ENCODE assay signal across 11 cellular contexts in the genomic region with DNA sequence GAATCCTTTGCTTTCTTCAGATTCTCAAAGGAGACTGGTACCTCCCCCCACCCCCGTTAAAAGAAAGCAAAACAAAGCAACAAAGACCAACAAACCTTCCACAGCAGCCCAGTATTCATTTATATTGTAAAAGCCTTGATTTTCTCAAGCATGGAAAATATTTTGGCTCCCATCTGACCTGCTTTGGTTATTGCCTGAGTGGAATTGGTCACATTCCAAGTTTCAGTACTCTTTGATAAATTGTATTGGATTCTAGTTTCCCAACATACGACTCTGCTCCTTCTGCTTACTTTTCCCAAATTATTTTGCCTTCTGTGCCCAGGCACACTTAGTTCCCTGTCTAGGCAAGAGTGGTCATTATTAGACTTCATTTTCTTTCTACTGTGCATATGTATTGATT. TPM values are rescaled to one million over a fixed set of nuclear protein-coding genes. Genes with fewer than 3 reads are reported as not detected.
DNase-seq lines count a peak whose midpoint lies in the region; ATAC-seq and TF ChIP-seq lines count a peak whose summit lies in the region.
"Had no signal": no experiment of that assay in that cellular context is flagged by ENCODE, and none has a peak within 500 bp of the region (broad histone marks: within the 10 kb centered on the region; RNA-seq: fewer than 3 reads in every experiment).

No MANE protein-coding gene starts in this region.

- no peaks in the 10 kb centered on the region for H3K36me3 ChIP-seq in breast epithelium
- H3K36me3 ChIP-seq: prostate gland had no signal

- H3K4me1 Mint-ChIP-seq in IgD-negative memory B cell (peaks cover 28 to 33% (median 32%) of the 10 kb centered on the region in 3 donors), naive B cell (peaks cover 30 to 54% (median 35%) of the 10 kb centered on the region in 3 donors)

- H3K36me3 Mint-ChIP-seq in IgD-negative memory B cell: peaks cover 5% of the 10 kb centered on the region
- H3K36me3 Mint-ChIP-seq in naive B cell: no peaks in the 10 kb centered on the region

- no peaks in the 10 kb centered on the region for H3K27me3 ChIP-seq in breast epithelium

- H3K4me1 ChIP-seq in breast epithelium: peaks cover 0 to 20% of the 10 kb centered on the region in 2 donors

- H3K27ac Mint-ChIP-seq in IgD-negative memory B cell (peak overlapping the region in 2 of 3 donors; percentile 62 to 87), naive B cell (peak overlapping the region in 5 of 6 donors; percentile 7 to 92 (median 57))

- no peaks in the 10 kb centered on the region for H3K27me3 Mint-ChIP-seq in IgD-negative memory B cell
- H3K27me3 Mint-ChIP-seq in naive B cell: no peaks in the 10 kb centered on the region

- no peaks in the 10 kb centered on the region for H3K9me3 Mint-ChIP-seq in IgD-negative memory B cell
- H3K9me3 Mint-ChIP-seq in naive B cell: peaks cover 0 to 1% (median 0%) of the 10 kb centered on the region in 7 donors

- H3K27ac ChIP-seq in breast epithelium: peak overlapping the region; percentile 51 to 95

- intact Hi-C loops in breast epithelium (cut with DNase I; ENCODE audit: low total_unique reads): loop anchor here (10.0 kb wide), 1 partner anchor 531 kb away; no protein-coding TSS in a partner anchor

- ATAC-seq in naive B cell (ENCODE audit: low read depth in 2 of 2): no peak

- H3K4me3 ChIP-seq in breast epithelium: peak overlapping the region in 2 of 3 donors; percentile 87 to 90

- TF ChIP-seq POLR2A in breast epithelium (IDR thresholded peaks at IDR 0.05): no peak

- no peaks in the 10 kb centered on the region for H3K9me3 ChIP-seq in breast epithelium
- H3K9me3 ChIP-seq: prostate gland had no signal

- DNase-seq in AG08396 (ENCODE audit: low spot score) (peak; percentile 25), breast epithelium (ENCODE audit: low spot score in 2 of 2) (no peak), naive B cell (no peak), GOT3 (lab: John Stamatoyannopoulos, UW) (no peak), NCI-H2196 treated with DMSO at 0.1 percent for 48 hours (lab: John Stamatoyannopoulos, UW; ENCODE audit: unreplicated experiment) (no peak), GM19238 (ENCODE audit: insufficient read length, low spot score) (no peak)
- no peak for DNase-seq in stimulated activated CD4-positive, alpha-beta T cell treated with anti-CD3 and anti-CD28 coated beads, Interleukin-1b, Interleukin-23, amount 100 ng/mL, for 48 hours
- DNase-seq: activated gamma-delta T cell treated with Interleukin-2 at 50 U/mL for 16 hours, NCI-H2029 treated with DMSO at 0.1 percent for 48 hours had no signal

- H3K4me3 Mint-ChIP-seq in IgD-negative memory B cell (peak overlapping the region in 2 of 4 donors; percentile 92 to 99), naive B cell (peak overlapping the region; percentile 13 to 96 (median 76))

- TF ChIP-seq CTCF in breast epithelium (IDR thresholded peaks at IDR 0.05): no peak

RNA-seq across cellular contexts. Expression of a gene that starts 1.3 kb away (rescaled TPM):
- polyA plus RNA-seq in IgD-negative memory B cell: not detected
- 10 to 100 TPM in 1 of 3 donors, 1 to 10 TPM in 1, under 1 TPM in 1; 0.32 to 31.8 (median 5.4) TPM for total RNA-seq in breast epithelium
- polyA plus RNA-seq in naive B cell (ENCODE audit: low read depth in 6 of 6): under 1 TPM in 1 of 6 donors, not detected in 5; 0.16 TPM

RNA-seq across cellular contexts. Expression of a gene that starts 2.0 kb away (rescaled TPM):
- 31.8 TPM for polyA plus RNA-seq in IgD-negative memory B cell
- total RNA-seq in breast epithelium: 100 to 1,000 TPM in 1 of 3 donors, 10 to 100 TPM in 2; 66.6 to 106 (median 98.9) TPM
- polyA plus RNA-seq in naive B cell (ENCODE audit: low read depth in 6 of 6): 10 to 100 TPM; 32.1 to 38.9 (median 34.8) TPM
